Comparison of ENCODE assay signal across 8 cellular contexts in the genomic region with DNA sequence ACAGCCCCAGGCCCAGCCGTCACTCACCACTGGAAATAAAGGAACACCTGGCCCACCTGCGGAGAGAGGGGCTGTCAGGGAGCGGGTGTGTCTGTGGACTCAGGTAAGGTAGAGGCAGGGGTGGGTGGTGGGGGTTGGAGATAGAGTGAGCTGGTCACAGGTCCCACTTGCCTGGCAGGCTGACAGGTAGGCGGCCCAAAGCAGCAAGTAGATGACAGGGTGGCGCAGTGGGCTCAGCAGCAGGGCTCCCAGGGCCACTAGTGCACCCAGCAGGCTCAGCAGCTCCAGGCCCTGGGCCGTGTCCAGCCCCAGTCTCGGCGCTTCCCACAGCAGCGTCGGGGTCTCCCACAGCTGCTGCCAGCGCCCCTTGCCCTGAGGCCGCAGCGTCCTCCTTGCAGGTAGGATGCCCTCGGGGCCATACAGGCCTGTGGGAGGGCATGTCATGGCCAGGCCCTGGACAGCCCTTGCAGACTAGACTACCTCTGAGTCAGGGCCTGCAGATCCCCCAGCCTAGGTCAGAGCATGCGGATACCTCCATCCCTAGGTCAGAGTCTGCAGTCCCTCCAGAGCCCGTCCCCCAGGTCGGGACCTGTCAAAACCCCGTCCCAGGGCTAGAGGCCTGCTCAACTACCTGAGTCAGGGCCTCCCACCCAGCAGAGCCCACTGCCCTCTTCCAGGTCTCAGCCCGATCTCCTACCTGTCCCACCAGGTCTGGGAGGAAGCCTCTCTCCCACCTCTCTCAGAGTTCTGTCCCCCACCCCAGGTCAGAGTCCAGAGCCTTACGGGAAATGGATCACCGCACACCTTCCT. TPM values are rescaled to one million over a fixed set of nuclear protein-coding genes. Genes with fewer than 3 reads are reported as not detected.
A peak's percentile ranks its signal among the peaks of the same experiment; 100 is the strongest.
DNase-seq lines count a peak whose midpoint lies in the region; ATAC-seq, FAIRE-seq and TF ChIP-seq lines count a peak whose summit lies in the region.

No MANE protein-coding gene starts in this region.

- TF ChIP-seq CTCF in astrocyte (IDR thresholded peaks at IDR 0.05; ENCODE audit: insufficient read depth, low read depth, low read length), result no peak
- no peak for TF ChIP-seq CTCF in keratinocyte (optimal IDR thresholded peaks at IDR 0.05 in 1 of 3, IDR thresholded peaks at IDR 0.05 in 1 of 3, conservative IDR thresholded peaks at IDR 0.05 in 1 of 3; ENCODE audit: extremely low read depth in 1 of 3, insufficient read depth in 2 of 3, low read length in 3 of 3)

- H4K20me1 ChIP-seq in astrocyte (ENCODE audit: insufficient read depth, low read length) (peaks cover 26% of the 10 kb centered on the region), keratinocyte (ENCODE audit: control insufficient read depth, extremely low read depth, insufficient read depth, low read length) (no peaks in the 10 kb centered on the region)

- no peaks in the 10 kb centered on the region for H3K27me3 Mint-ChIP-seq in astrocyte (ENCODE audit: low read depth, unreplicated experiment)

- H2AFZ ChIP-seq in astrocyte (ENCODE audit: low read depth, low read length), result peak overlapping the region; percentile 93
- peak overlapping the region; percentile 92 for H2AFZ ChIP-seq in keratinocyte (ENCODE audit: control insufficient read depth, low read length)

- H3K9me3 ChIP-seq in HUES6 (ENCODE audit: control insufficient read depth, insufficient read depth, low read depth, low read length), result no peaks in the 10 kb centered on the region
- no peaks in the 10 kb centered on the region for H3K9me3 ChIP-seq in astrocyte (ENCODE audit: insufficient read depth, low read depth, low read length)
- H3K9me3 ChIP-seq in keratinocyte (ENCODE audit: control insufficient read depth, low read depth, low read length), result no peaks in the 10 kb centered on the region

- peaks cover 2% of the 10 kb centered on the region for H3K4me1 Mint-ChIP-seq in astrocyte (ENCODE audit: low read depth, unreplicated experiment)

- H3K27ac Mint-ChIP-seq in astrocyte (ENCODE audit: unreplicated experiment), result peak overlapping the region; percentile 84

- H3K4me1 ChIP-seq in HUES6 (ENCODE audit: control insufficient read depth, insufficient read depth, low read length) (peaks cover 17% of the 10 kb centered on the region), astrocyte (ENCODE audit: insufficient read depth, low read length) (peaks cover 14% of the 10 kb centered on the region), keratinocyte (ENCODE audit: control insufficient read depth, extremely low read depth, insufficient read depth, low read length) (peaks cover 17% of the 10 kb centered on the region)

- DNase-seq in astrocyte (ENCODE audit: low read depth), result no peak
- no peak for DNase-seq in keratinocyte (ENCODE audit: low read depth, low spot score)
- DNase-seq in substantia nigra (lab: John Stamatoyannopoulos, UW), result peak in 2 of 49 donors; percentile 67 to 68
- no peak for DNase-seq in germinal center (ENCODE audit: low spot score)
- no peak for DNase-seq in C1 segment of cervical spinal cord (lab: John Stamatoyannopoulos, UW)
- DNase-seq in HuH-7 (ENCODE audit: low spot score), result no peak

- H3K4me3 ChIP-seq in HUES6 (ENCODE audit: low read depth, low read length) (peak overlapping the region; percentile 98), astrocyte (ENCODE audit: insufficient read depth, low read depth, low read length) (peak overlapping the region; percentile 95), keratinocyte (ENCODE audit: control insufficient read depth in 2 of 3, extremely low read depth in 1 of 3, insufficient read depth in 2 of 3, low read depth in 1 of 3, low read length in 3 of 3) (peak overlapping the region; percentile 75 to 89 (median 87))

- H3K36me3 ChIP-seq in HUES6 (ENCODE audit: control insufficient read depth, insufficient read depth, low read length) (peaks cover 22% of the 10 kb centered on the region), astrocyte (ENCODE audit: insufficient read depth, low read length) (peaks cover 4% of the 10 kb centered on the region), keratinocyte (ENCODE audit: control insufficient read depth in 2 of 2, extremely low read depth in 1 of 2, insufficient read depth in 2 of 2, low read length in 2 of 2) (peaks cover 6 to 17% of the 10 kb centered on the region in 2 experiments)

- no peaks in the 10 kb centered on the region for H3K9me3 Mint-ChIP-seq in astrocyte (ENCODE audit: unreplicated experiment)

- H3K27me3 ChIP-seq in HUES6 (ENCODE audit: control insufficient read depth, insufficient read depth, low read length), result no peaks in the 10 kb centered on the region
- no peaks in the 10 kb centered on the region for H3K27me3 ChIP-seq in astrocyte (ENCODE audit: insufficient read depth, low read length)
- no peaks in the 10 kb centered on the region for H3K27me3 ChIP-seq in keratinocyte (ENCODE audit: control insufficient read depth, extremely low read depth, insufficient read depth, low read length)

- no peak for FAIRE-seq in astrocyte (lab: Jason Lieb, UNC)
- no peak for FAIRE-seq in keratinocyte (lab: Jason Lieb, UNC)

- TF ChIP-seq POLR2A in GM18505 (IDR thresholded peaks at IDR 0.05; ENCODE audit: borderline replicate concordance, extremely low read depth, insufficient read depth, insufficient read length), result no peak

- H3K27ac ChIP-seq in HUES6 (ENCODE audit: low read depth, low read length) (peak overlapping the region; percentile 55; the same call in 1 of the 2 replicates), astrocyte (ENCODE audit: low read depth, low read length) (peak overlapping the region; percentile 83), keratinocyte (ENCODE audit: control insufficient read depth, insufficient read depth, low read length) (peak overlapping the region; percentile 74), substantia nigra (ENCODE audit: low read depth, low read length, poor library complexity, severe bottlenecking) (peak overlapping the region; percentile 92)

- ATAC-seq in GM18505 (IDR thresholded peaks at IDR 0.05; ENCODE audit: unreplicated experiment), result peak; percentile 8

- H3K4me2 ChIP-seq in astrocyte (ENCODE audit: low read length) (peak overlapping the region; percentile 99), keratinocyte (ENCODE audit: control insufficient read depth, extremely low read depth, insufficient read depth, low read depth, low read length) (peak overlapping the region; percentile 88)

- dilution Hi-C loops in keratinocyte (cut with MboI; ENCODE audit: extremely low pct_ligation_motif_present, low sequenced_read_pairs), result no loop called here

- H3K9ac ChIP-seq in HUES6 (ENCODE audit: low read length) (peak overlapping the region; percentile 76), astrocyte (ENCODE audit: low read length) (peak overlapping the region; percentile 98), keratinocyte (ENCODE audit: control insufficient read depth, extremely low read depth, insufficient read depth, low read length) (peak overlapping the region; percentile 90)

- no peaks in the 10 kb centered on the region for H3K36me3 Mint-ChIP-seq in astrocyte (ENCODE audit: low read depth, unreplicated experiment)

- H3K4me3 Mint-ChIP-seq in astrocyte (ENCODE audit: unreplicated experiment), result peak overlapping the region; percentile 97

- H3K9me1 ChIP-seq in keratinocyte (ENCODE audit: control insufficient read depth, extremely low read depth, insufficient read depth, low read length), result no peaks in the 10 kb centered on the region

- peaks cover 52% of the 10 kb centered on the region for H3K79me2 ChIP-seq in astrocyte (ENCODE audit: insufficient read depth, low read length)
- peaks cover 29% of the 10 kb centered on the region for H3K79me2 ChIP-seq in keratinocyte (ENCODE audit: control insufficient read depth, insufficient read depth, low read length)

RNA-seq across cellular contexts. Expression of a gene that starts 0.7 kb away (rescaled TPM):
- total RNA-seq in astrocyte, result 93.2 and 111 TPM in 2 replicates
- polyA plus RNA-seq in keratinocyte, result 13.2 to 29.4 TPM (median 22.0 TPM) in 3 replicates
- 3.1 TPM for polyA plus RNA-seq in keratinocyte (2011; ENCODE audit: low read depth)
- polyA plus RNA-seq in keratinocyte (2011; cell fraction: cytosol; rRNA removed), result 6.5 and 18.4 TPM in 2 replicates
- 104 and 135 TPM in 2 replicates for polyA plus RNA-seq in keratinocyte (2011; cell fraction: nucleus; rRNA removed)
- 13.9 and 37.9 TPM in 2 replicates for polyA plus RNA-seq in keratinocyte (2012; ENCODE audit: low replicate concordance)
- polyA minus RNA-seq in keratinocyte, result 23.4 to 35.9 TPM (median 23.7 TPM) in 3 replicates
- 63.7 TPM for polyA minus RNA-seq in keratinocyte (2011; cell fraction: cytosol; rRNA and poly(A)+ RNA removed)
- polyA minus RNA-seq in keratinocyte (2011; cell fraction: nucleus; rRNA and poly(A)+ RNA removed), result 60.1 and 63.4 TPM in 2 replicates

RNA-seq across cellular contexts. Expression of a gene that starts 1.2 kb away (rescaled TPM):
- total RNA-seq in astrocyte, result 25.6 and 27.2 TPM in 2 replicates
- 11.0 to 16.4 TPM (median 11.4 TPM) in 3 replicates for polyA plus RNA-seq in keratinocyte
- 7.2 TPM for polyA plus RNA-seq in keratinocyte (2011; ENCODE audit: low read depth)
- 7.3 and 9.1 TPM in 2 replicates for polyA plus RNA-seq in keratinocyte (2011; cell fraction: cytosol; rRNA removed)
- polyA plus RNA-seq in keratinocyte (2011; cell fraction: nucleus; rRNA removed), result 18.5 and 20.4 TPM in 2 replicates
- 11.4 and 22.5 TPM in 2 replicates for polyA plus RNA-seq in keratinocyte (2012; ENCODE audit: low replicate concordance)
- polyA minus RNA-seq in keratinocyte, result 12.1 to 31.3 TPM (median 15.6 TPM) in 3 replicates
- polyA minus RNA-seq in keratinocyte (2011; cell fraction: cytosol; rRNA and poly(A)+ RNA removed), result 25.3 TPM
- 7.0 and 7.7 TPM in 2 replicates for polyA minus RNA-seq in keratinocyte (2011; cell fraction: nucleus; rRNA and poly(A)+ RNA removed)

RNA-seq across cellular contexts. Expression of a gene that starts 18.6 kb away (rescaled TPM):
- total RNA-seq in astrocyte, result 1.8 and 5.5 TPM in 2 replicates
- polyA plus RNA-seq in keratinocyte, result 1.9 to 4.3 TPM (median 2.4 TPM) in 3 replicates
- polyA plus RNA-seq in keratinocyte (2011; ENCODE audit: low read depth), result not detected
- polyA plus RNA-seq in keratinocyte (2011; cell fraction: cytosol; rRNA removed), result 2.5 and 2.6 TPM in 2 replicates
- polyA plus RNA-seq in keratinocyte (2011; cell fraction: nucleus; rRNA removed), result 3.5 and 7.0 TPM in 2 replicates
- 2.2 and 5.1 TPM in 2 replicates for polyA plus RNA-seq in keratinocyte (2012; ENCODE audit: low replicate concordance)
- 1.4 to 2.1 TPM (median 1.5 TPM) in 3 replicates for polyA minus RNA-seq in keratinocyte
- polyA minus RNA-seq in keratinocyte (2011; cell fraction: cytosol; rRNA and poly(A)+ RNA removed), result 9.8 TPM
- polyA minus RNA-seq in keratinocyte (2011; cell fraction: nucleus; rRNA and poly(A)+ RNA removed), result 1.3 and 1.9 TPM in 2 replicates

RNA-seq across cellular contexts. Expression of a gene that starts 20.2 kb away (rescaled TPM):
- total RNA-seq in astrocyte, result 0.91 and 1.2 TPM in 2 replicates
- polyA plus RNA-seq in keratinocyte, result not detected in 3 replicates
- polyA plus RNA-seq in keratinocyte (2011; ENCODE audit: low read depth), result not detected
- polyA plus RNA-seq in keratinocyte (2011; cell fraction: cytosol; rRNA removed), result not detected in 2 replicates
- 0.11 TPM in 1 of 2 replicates, not detected in the other for polyA plus RNA-seq in keratinocyte (2011; cell fraction: nucleus; rRNA removed)
- polyA plus RNA-seq in keratinocyte (2012; ENCODE audit: low replicate concordance), result 0.30 TPM in 1 of 2 replicates, not detected in the other
- polyA minus RNA-seq in keratinocyte, result not detected in 3 replicates
- polyA minus RNA-seq in keratinocyte (2011; cell fraction: cytosol; rRNA and poly(A)+ RNA removed), result not detected
- not detected in 2 replicates for polyA minus RNA-seq in keratinocyte (2011; cell fraction: nucleus; rRNA and poly(A)+ RNA removed)

RNA-seq across cellular contexts. Expression of a gene that starts 23.0 kb away (rescaled TPM):
- 3.3 and 3.7 TPM in 2 replicates for total RNA-seq in astrocyte
- 25.5 to 121 TPM (median 40.3 TPM) in 3 replicates for polyA plus RNA-seq in keratinocyte
- polyA plus RNA-seq in keratinocyte (2011; ENCODE audit: low read depth), result 14.1 TPM
- 16.7 and 59.2 TPM in 2 replicates for polyA plus RNA-seq in keratinocyte (2011; cell fraction: cytosol; rRNA removed)
- 85.4 and 113 TPM in 2 replicates for polyA plus RNA-seq in keratinocyte (2011; cell fraction: nucleus; rRNA removed)
- polyA plus RNA-seq in keratinocyte (2012; ENCODE audit: low replicate concordance), result 30.9 and 50.7 TPM in 2 replicates
- 18.9 to 60.1 TPM (median 23.8 TPM) in 3 replicates for polyA minus RNA-seq in keratinocyte
- 106 TPM for polyA minus RNA-seq in keratinocyte (2011; cell fraction: cytosol; rRNA and poly(A)+ RNA removed)
- polyA minus RNA-seq in keratinocyte (2011; cell fraction: nucleus; rRNA and poly(A)+ RNA removed), result 59.4 and 61.2 TPM in 2 replicates
